ENCODE assay signal across 9 cellular contexts in genomic region chr12:129961856-129962255, GRCh38. TPM values are rescaled to one million over a fixed set of nuclear protein-coding genes. Genes with fewer than 3 reads are reported as not detected.
"Had no signal": no experiment of that assay in that cellular context is flagged by ENCODE, and none has a peak within 500 bp of the region (broad histone marks: within the 10 kb centered on the region; RNA-seq: fewer than 3 reads in every experiment).

No MANE protein-coding gene starts in this region.

- H3K27ac ChIP-seq: HL-60, KMS-11 had no signal

- H3K27ac Mint-ChIP-seq: IgD-negative memory B cell had no signal

- FAIRE-seq: HepG2, HTR-8/SVneo had no signal

- DNase-seq: IMR-90, KBM-7, KG1 had no signal

- H3K4me2 ChIP-seq: KMS-11 had no signal

- H3K9ac ChIP-seq: KMS-11 had no signal

- ATAC-seq: HepG2 had no signal

- H3K36me3 Mint-ChIP-seq: IgD-negative memory B cell had no signal

- H3K27me3 Mint-ChIP-seq: IgD-negative memory B cell had no signal

- H3K4me3 Mint-ChIP-seq: IgD-negative memory B cell had no signal

- H3K4me1 Mint-ChIP-seq: IgD-negative memory B cell had no signal

RNA-seq across cellular contexts. Expression of gene TMEM132D, which starts 58.0 kb away (rescaled TPM):
- total RNA-seq: HepG2, HT-29, IMR-90 had no signal
- polyA plus RNA-seq: HepG2, IgD-negative memory B cell, IMR-90 had no signal
